In genomic region chr10:78541528-78542470, GRCh38 we compare ENCODE assay signal across 13 cellular contexts.
DNase-seq lines count a peak whose midpoint lies in the region; ATAC-seq and TF ChIP-seq lines count a peak whose summit lies in the region.
"Had no signal": no experiment of that assay in that cellular context is flagged by ENCODE, and none has a peak within 500 bp of the region (broad histone marks: within the 10 kb centered on the region; RNA-seq: fewer than 3 reads in every experiment).

No MANE protein-coding gene starts in this region.

- H3K36me3 Mint-ChIP-seq in activated naive CD8-positive, alpha-beta T cell treated with anti-CD3 and anti-CD28 coated beads, Interleukin-2, amount 10 ng/mL, durations not matched to agents 7 days and 5 days: no peaks in the 10 kb centered on the region
- H3K36me3 Mint-ChIP-seq in type B pancreatic cell: no peaks in the 10 kb centered on the region
- no peaks in the 10 kb centered on the region for H3K36me3 Mint-ChIP-seq in stimulated activated memory B cell treated with anti-CD40 and anti-IgM and Interleukin-4, amounts not matched to agents 10 μg/mL and 1 μg/mL and 100 μg/mL, for 72 hours

- peak overlapping the region; percentile 68 for H3K27ac Mint-ChIP-seq in activated naive CD8-positive, alpha-beta T cell treated with anti-CD3 and anti-CD28 coated beads, Interleukin-2, amount 10 ng/mL, durations not matched to agents 7 days and 5 days
- H3K27ac Mint-ChIP-seq in type B pancreatic cell: peak overlapping the region; percentile 0
- H3K27ac Mint-ChIP-seq in stimulated activated memory B cell treated with anti-CD40 and anti-IgM and Interleukin-4, amounts not matched to agents 10 μg/mL and 1 μg/mL and 100 μg/mL, for 72 hours: no peak overlapping the region

- H3K9me3 ChIP-seq in lower lobe of right lung: no peaks in the 10 kb centered on the region
- H3K9me3 ChIP-seq: BE2C had no signal

- H3K9me3 Mint-ChIP-seq in activated naive CD8-positive, alpha-beta T cell treated with anti-CD3 and anti-CD28 coated beads, Interleukin-2, amount 10 ng/mL, durations not matched to agents 7 days and 5 days: peaks cover 4% of the 10 kb centered on the region
- no peaks in the 10 kb centered on the region for H3K9me3 Mint-ChIP-seq in type B pancreatic cell
- H3K9me3 Mint-ChIP-seq in stimulated activated memory B cell treated with anti-CD40 and anti-IgM and Interleukin-4, amounts not matched to agents 10 μg/mL and 1 μg/mL and 100 μg/mL, for 72 hours: no peaks in the 10 kb centered on the region

- POLR2A ChIA-PET in activated naive CD8-positive, alpha-beta T cell treated with anti-CD3 and anti-CD28 coated beads, Interleukin-2, amount 10 ng/mL, durations not matched to agents 7 days and 5 days (lab: Charles Lee): interaction anchor here (2.1 kb wide), 1 partner anchor 9 kb away, joined by 7 read pairs; no protein-coding TSS in a partner anchor

- intact Hi-C loops in left ventricle myocardium superior (cut with micrococcal nuclease): no loop called here
- intact Hi-C loops in Right ventricle myocardium inferior (cut with DNase I): no loop called here
- intact Hi-C loops in lower lobe of right lung (cut with DNase I): no loop called here

- ATAC-seq in left ventricle myocardium superior (peak; percentile 3), Right ventricle myocardium inferior (no peak), lower lobe of right lung (peak; percentile 23 to 68), GM21367 (IDR thresholded peaks at IDR 0.05; ENCODE audit: unreplicated experiment) (no peak)
- peak; percentile 80 for ATAC-seq in activated naive CD8-positive, alpha-beta T cell treated with anti-CD3 and anti-CD28 coated beads, Interleukin-2, amount 10 ng/mL, durations not matched to agents 7 days and 5 days (ENCODE audit: low read depth)
- no peak for ATAC-seq in stimulated activated memory B cell treated with anti-CD40 and anti-IgM and Interleukin-4, amounts not matched to agents 10 μg/mL and 1 μg/mL and 100 μg/mL, for 72 hours

- peak overlapping the region; percentile 69 for H3K27ac ChIP-seq in lower lobe of right lung

- H3K4me1 Mint-ChIP-seq in activated naive CD8-positive, alpha-beta T cell treated with anti-CD3 and anti-CD28 coated beads, Interleukin-2, amount 10 ng/mL, durations not matched to agents 7 days and 5 days: peaks cover 6% of the 10 kb centered on the region
- peaks cover 38% of the 10 kb centered on the region for H3K4me1 Mint-ChIP-seq in type B pancreatic cell (ENCODE audit: unreplicated experiment)
- no peaks in the 10 kb centered on the region for H3K4me1 Mint-ChIP-seq in stimulated activated memory B cell treated with anti-CD40 and anti-IgM and Interleukin-4, amounts not matched to agents 10 μg/mL and 1 μg/mL and 100 μg/mL, for 72 hours

- peak overlapping the region; percentile 12 for H3K4me3 Mint-ChIP-seq in activated naive CD8-positive, alpha-beta T cell treated with anti-CD3 and anti-CD28 coated beads, Interleukin-2, amount 10 ng/mL, durations not matched to agents 7 days and 5 days
- no peak overlapping the region for H3K4me3 Mint-ChIP-seq in type B pancreatic cell
- H3K4me3 Mint-ChIP-seq in stimulated activated memory B cell treated with anti-CD40 and anti-IgM and Interleukin-4, amounts not matched to agents 10 μg/mL and 1 μg/mL and 100 μg/mL, for 72 hours: no peak overlapping the region

- H3K27me3 Mint-ChIP-seq in activated naive CD8-positive, alpha-beta T cell treated with anti-CD3 and anti-CD28 coated beads, Interleukin-2, amount 10 ng/mL, durations not matched to agents 7 days and 5 days: peaks cover 5% of the 10 kb centered on the region
- peaks cover 7% of the 10 kb centered on the region for H3K27me3 Mint-ChIP-seq in type B pancreatic cell
- H3K27me3 Mint-ChIP-seq in stimulated activated memory B cell treated with anti-CD40 and anti-IgM and Interleukin-4, amounts not matched to agents 10 μg/mL and 1 μg/mL and 100 μg/mL, for 72 hours: no peaks in the 10 kb centered on the region

- DNase-seq in left ventricle myocardium superior (no peak), Right ventricle myocardium inferior (ENCODE audit: missing footprints) (no peak), lower lobe of right lung (no peak), type B pancreatic cell (ENCODE audit: extremely low spot score, unreplicated experiment) (no peak), activated gamma-delta T cell treated with Interleukin-2 at 50 U/mL for 16 hours (no peak)
- DNase-seq in activated naive CD8-positive, alpha-beta T cell treated with anti-CD3 and anti-CD28 coated beads, Interleukin-2, amount 10 ng/mL, durations not matched to agents 7 days and 5 days: no peak
- DNase-seq: activated gamma-delta T cell; BE2C; effector CD4-positive, alpha-beta T cell; GF-D8; NCI-H1694 treated with DMSO at 0.1 percent for 48 hours had no signal

- H3K27me3 ChIP-seq in lower lobe of right lung (ENCODE audit: low read depth): no peaks in the 10 kb centered on the region
- H3K27me3 ChIP-seq: BE2C had no signal

- H3K36me3 ChIP-seq in lower lobe of right lung: no peaks in the 10 kb centered on the region
- H3K36me3 ChIP-seq: BE2C had no signal

- H3K4me3 ChIP-seq in lower lobe of right lung: no peak overlapping the region

- peaks cover 40% of the 10 kb centered on the region for H3K4me1 ChIP-seq in lower lobe of right lung
- H3K4me1 ChIP-seq: BE2C had no signal

- TF ChIP-seq CTCF in lower lobe of right lung (IDR thresholded peaks at IDR 0.05) (no peak), type B pancreatic cell (conservative IDR thresholded peaks at IDR 0.05) (no peak)

Comparison
In these comparisons a context has a peak if more than half of its experiments do, and no peak if none do; other contexts are left out.
1. ATAC-seq: peak in left ventricle myocardium superior (single experiment), activated naive CD8-positive, alpha-beta T cell treated with anti-CD3 and anti-CD28 coated beads, Interleukin-2, amount 10 ng/mL, durations not matched to agents 7 days and 5 days (single experiment) and lower lobe of right lung (2 of 2); none in Right ventricle myocardium inferior (single experiment), GM21367 (single experiment) and stimulated activated memory B cell treated with anti-CD40 and anti-IgM and Interleukin-4, amounts not matched to agents 10 μg/mL and 1 μg/mL and 100 μg/mL, for 72 hours (single experiment).